ENCODE assay signal across 8 cellular contexts in genomic region chr14:34060747-34061050, GRCh38.
DNase-seq lines count a peak whose midpoint lies in the region; ATAC-seq and TF ChIP-seq lines count a peak whose summit lies in the region.

No MANE protein-coding gene starts in this region.

- no TSS peak for BruUV-seq in A673 (replicated peaks; lab: Mats Ljungman, UMichigan)

- ATAC-seq in HG02981 (IDR thresholded peaks at IDR 0.05; ENCODE audit: unreplicated experiment) (peak; percentile 2), GM21423 (IDR thresholded peaks at IDR 0.05; ENCODE audit: unreplicated experiment) (no peak)

- H3K9me3 ChIP-seq in A673 (ENCODE audit: low read depth, low read length, poor library complexity, severe bottlenecking): no peaks in the 10 kb centered on the region
- no peaks in the 10 kb centered on the region for H3K9me3 ChIP-seq in duodenal mucosa (ENCODE audit: control insufficient read depth in 1 of 2, low read length in 2 of 2)
- H3K9me3 ChIP-seq in muscle layer of duodenum (ENCODE audit: control insufficient read depth in 1 of 2, low read length in 2 of 2): no peaks in the 10 kb centered on the region

- H3K27me3 ChIP-seq in A673 (replicated peaks; ENCODE audit: insufficient read depth, low read depth, low read length, poor library complexity) (no peaks in the 10 kb centered on the region), duodenal mucosa (ENCODE audit: control insufficient read depth in 1 of 2, insufficient read depth in 2 of 2, low read length in 2 of 2) (no peaks in the 10 kb centered on the region), muscle layer of duodenum (ENCODE audit: low read depth, low read length) (no peaks in the 10 kb centered on the region)

- DNase-seq in A673 (ENCODE audit: low spot score) (no peak), NOMO-1 (lab: John Stamatoyannopoulos, UW; ENCODE audit: unreplicated experiment in 2 of 2) (no peak)
- no peak for DNase-seq in stimulated activated CD8-positive, alpha-beta memory T cell treated with anti-CD3 and anti-CD28 coated beads, Interleukin-4, amount 100 ng/mL, for 48 hours
- no peak for DNase-seq in activated CD4-positive, CD25-positive, alpha-beta regulatory T cell (lab: John Stamatoyannopoulos, UW)

- CTCF ChIA-PET in A673 (lab: Charles Lee): no interaction called here

- POLR2A ChIA-PET in A673 (lab: Charles Lee; ENCODE audit: low non-redundant PET): no interaction called here

- no peak for TF ChIP-seq CTCF in A673 (conservative IDR thresholded peaks at IDR 0.05; ENCODE audit: low read depth, low read length)

- intact Hi-C loops in A673 (cut with micrococcal nuclease; ENCODE audit: unreplicated experiment): no loop called here

- H3K27ac ChIP-seq in A673 (ENCODE audit: low read depth, low read length, poor library complexity, severe bottlenecking) (no peak overlapping the region), duodenal mucosa (ENCODE audit: low read depth, low read length) (peak overlapping the region; percentile 52), muscle layer of duodenum (ENCODE audit: low read length) (peak overlapping the region; percentile 75)

- H3K4me1 ChIP-seq in A673 (ENCODE audit: insufficient read depth, low read length, poor library complexity, severe bottlenecking) (no peaks in the 10 kb centered on the region), duodenal mucosa (ENCODE audit: control insufficient read depth in 1 of 2, insufficient read depth in 2 of 2, low read length in 2 of 2) (peaks cover 4% of the 10 kb centered on the region in 2 donors), muscle layer of duodenum (ENCODE audit: control insufficient read depth in 1 of 2, insufficient read depth in 2 of 2, low read length in 2 of 2) (no peaks in the 10 kb centered on the region)

- H3K4me3 ChIP-seq in A673 (ENCODE audit: low read depth, low read length, poor library complexity, severe bottlenecking) (peak overlapping the region; percentile 47), duodenal mucosa (ENCODE audit: low read depth in 1 of 2, low read length in 2 of 2) (peak overlapping the region; percentile 75 to 79), muscle layer of duodenum (ENCODE audit: low read depth in 1 of 2, low read length in 2 of 2) (peak overlapping the region; percentile 68 to 71)

- no peaks in the 10 kb centered on the region for H3K36me3 ChIP-seq in A673 (ENCODE audit: insufficient read depth, low read length, poor library complexity, severe bottlenecking)
- H3K36me3 ChIP-seq in duodenal mucosa (ENCODE audit: control insufficient read depth in 1 of 2, insufficient read depth in 2 of 2, low read length in 2 of 2): no peaks in the 10 kb centered on the region
- no peaks in the 10 kb centered on the region for H3K36me3 ChIP-seq in muscle layer of duodenum (ENCODE audit: control insufficient read depth in 1 of 2, insufficient read depth in 2 of 2, low read length in 2 of 2)

- H3K9ac ChIP-seq in duodenal mucosa (ENCODE audit: low read depth in 1 of 2, low read length in 2 of 2): peak overlapping the region; percentile 70 to 77
